14 cellular contexts compared by ENCODE assay signal in the genomic region with DNA sequence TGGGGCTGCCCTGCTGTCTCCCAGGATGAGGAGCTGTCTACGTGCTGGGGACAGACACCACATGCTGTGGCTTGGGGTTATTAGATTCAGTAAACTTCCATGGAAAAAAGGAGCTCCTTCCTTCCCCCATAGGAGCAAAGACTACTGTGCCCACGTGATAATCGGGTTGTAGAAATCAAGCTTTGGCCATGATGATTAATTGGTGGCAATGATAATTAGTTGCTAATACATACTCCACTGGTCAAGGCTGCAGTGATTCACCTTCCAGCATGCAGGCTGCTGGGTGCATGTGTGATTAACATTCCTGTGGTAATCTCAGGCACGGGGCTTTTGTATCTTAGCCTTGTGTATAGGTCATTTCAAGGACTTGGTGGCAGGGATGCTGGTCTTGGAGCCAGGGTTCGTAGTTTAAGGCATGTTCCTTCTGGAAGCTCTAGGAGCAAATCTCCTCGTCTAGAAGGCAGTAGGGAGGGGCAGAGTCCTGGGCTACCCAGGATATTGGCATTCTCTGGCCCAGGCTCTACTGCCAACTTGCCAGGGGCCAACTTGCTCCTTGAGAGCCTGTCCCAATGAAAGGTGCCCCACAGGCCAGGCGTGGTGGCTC. TPM values are rescaled to one million over a fixed set of nuclear protein-coding genes. Genes with fewer than 3 reads are reported as not detected.
DNase-seq lines count a peak whose midpoint lies in the region; ATAC-seq, FAIRE-seq and TF ChIP-seq lines count a peak whose summit lies in the region.
"Had no signal": no experiment of that assay in that cellular context is flagged by ENCODE, and none has a peak within 500 bp of the region (broad histone marks: within the 10 kb centered on the region; RNA-seq: fewer than 3 reads in every experiment).

No MANE protein-coding gene starts in this region.

- H3K36me3 ChIP-seq in BLaER1 treated with 17β-estradiol and CSF1 and Interleukin-3, amounts not matched to agents 10 nM and 100 nM = peaks cover 8 to 31% (median 23%) of the 10 kb centered on the region in 11 experiments; a peak in 15 of 22 replicates
- H3K36me3 ChIP-seq in MM.1S (replicated peaks; ENCODE audit: insufficient read depth, low read length) (no peaks in the 10 kb centered on the region), bronchial epithelial cell (ENCODE audit: control insufficient read depth, insufficient read depth, low read length) (no peaks in the 10 kb centered on the region), muscle layer of duodenum (ENCODE audit: control insufficient read depth in 1 of 2, insufficient read depth in 2 of 2, low read length in 2 of 2) (peaks cover 3 to 10% of the 10 kb centered on the region in 2 donors)

- no peak for TF ChIP-seq POLR2A in GM18505 (IDR thresholded peaks at IDR 0.05; ENCODE audit: borderline replicate concordance, extremely low read depth, insufficient read depth, insufficient read length)

- H3K9ac ChIP-seq in BLaER1 treated with 17β-estradiol and CSF1 and Interleukin-3, amounts not matched to agents 10 nM and 100 nM = no peak overlapping the region; a peak in 1 of 22 replicates
- no peak overlapping the region for H3K9ac ChIP-seq in MM.1S (ENCODE audit: low read length)

- H3F3A ChIP-seq in MM.1S (ENCODE audit: insufficient read depth, low read length) = peaks cover 7% of the 10 kb centered on the region

- H4K20me1 ChIP-seq in BLaER1 treated with 17β-estradiol and CSF1 and Interleukin-3, amounts not matched to agents 10 nM and 100 nM = peaks cover 0 to 14% (median 0%) of the 10 kb centered on the region in 11 experiments; a peak in 4 of 22 replicates
- H4K20me1 ChIP-seq in MM.1S (ENCODE audit: insufficient read depth, low read length) = no peaks in the 10 kb centered on the region

- H3K4me3 ChIP-seq in BLaER1 treated with 17β-estradiol and CSF1 and Interleukin-3, amounts not matched to agents 10 nM and 100 nM = no peak overlapping the region
- H3K4me3 ChIP-seq in MM.1S (ENCODE audit: low read length) (no peak overlapping the region), bronchial epithelial cell (ENCODE audit: low read depth, low read length) (no peak overlapping the region), muscle layer of duodenum (ENCODE audit: low read depth in 1 of 2, low read length in 2 of 2) (no peak overlapping the region)
- H3K4me3 ChIP-seq: lung had no signal

- H2AFZ ChIP-seq in MM.1S (ENCODE audit: low read length) = no peak overlapping the region

- peak; percentile 9 for DNase-seq in MM.1S
- DNase-seq in bronchial epithelial cell (ENCODE audit: low read depth) = peak; percentile 55
- no peak for DNase-seq in NAMALWA (ENCODE audit: low spot score)
- DNase-seq in GM19239 (ENCODE audit: insufficient read length, low spot score) = no peak
- DNase-seq: activated naive CD8-positive, alpha-beta T cell treated with anti-CD3 and anti-CD28 coated beads, Interleukin-2, amount 50 U/mL, for 24 hours; foreskin melanocyte; retina had no signal

- peak overlapping the region in 9 of 11 experiments; percentile 7 to 85 (median 68); a peak in 17 of 22 replicates for H3K4me2 ChIP-seq in BLaER1 treated with 17β-estradiol and CSF1 and Interleukin-3, amounts not matched to agents 10 nM and 100 nM
- H3K4me2 ChIP-seq in MM.1S (ENCODE audit: low read depth, low read length) = no peak overlapping the region

- no peak overlapping the region for H3K27ac ChIP-seq in BLaER1 treated with 17β-estradiol and CSF1 and Interleukin-3, amounts not matched to agents 10 nM and 100 nM
- H3K27ac ChIP-seq in MM.1S (ENCODE audit: low read length) = no peak overlapping the region
- H3K27ac ChIP-seq in muscle layer of duodenum (ENCODE audit: low read length) = peak overlapping the region; percentile 51

- H3K79me2 ChIP-seq in MM.1S (ENCODE audit: low read length) = no peaks in the 10 kb centered on the region

- H3K27me3 ChIP-seq in BLaER1 treated with 17β-estradiol and CSF1 and Interleukin-3, amounts not matched to agents 10 nM and 100 nM = no peaks in the 10 kb centered on the region
- H3K27me3 ChIP-seq in MM.1S (replicated peaks; ENCODE audit: insufficient read depth, low read length) (no peaks in the 10 kb centered on the region), bronchial epithelial cell (ENCODE audit: control insufficient read depth, insufficient read depth, low read length) (no peaks in the 10 kb centered on the region), muscle layer of duodenum (ENCODE audit: low read depth, low read length) (no peaks in the 10 kb centered on the region)

- H3K4me1 ChIP-seq in BLaER1 treated with 17β-estradiol and CSF1 and Interleukin-3, amounts not matched to agents 10 nM and 100 nM = peaks cover 0 to 58% (median 27%) of the 10 kb centered on the region in 10 experiments; a peak in 14 of 20 replicates
- H3K4me1 ChIP-seq in MM.1S (ENCODE audit: low read length) = peaks cover 15% of the 10 kb centered on the region
- H3K4me1 ChIP-seq in muscle layer of duodenum (ENCODE audit: control insufficient read depth in 1 of 2, insufficient read depth in 2 of 2, low read length in 2 of 2) = no peaks in the 10 kb centered on the region

- no peak for ATAC-seq in GM18505 (IDR thresholded peaks at IDR 0.05; ENCODE audit: unreplicated experiment)
- no peak for ATAC-seq in HG03095 (IDR thresholded peaks at IDR 0.05; ENCODE audit: unreplicated experiment)
- ATAC-seq: activated CD8-positive, alpha-beta T cell treated with anti-CD3 and anti-CD28 coated beads, Interleukin-2, amount 10 ng/mL, durations not matched to agents 7 days and 5 days; activated naive CD8-positive, alpha-beta T cell treated with anti-CD3 and anti-CD28 coated beads, Interleukin-2, amount 50 U/mL, for 24 hours had no signal

- H3K9me2 ChIP-seq in MM.1S (replicated peaks; ENCODE audit: insufficient read depth, low read length) = no peaks in the 10 kb centered on the region

- H3K9me3 ChIP-seq in BLaER1 treated with 17β-estradiol and CSF1 and Interleukin-3, amounts not matched to agents 10 nM and 100 nM (replicated peaks in 1 of 11) = 0 out of 22 replicates have a peak, but pooled peaks cover 0 to 5% (median 0%) of the 10 kb centered on the region in 11 experiments
- H3K9me3 ChIP-seq in MM.1S (replicated peaks; ENCODE audit: insufficient read depth, low read length) = no peaks in the 10 kb centered on the region
- no peaks in the 10 kb centered on the region for H3K9me3 ChIP-seq in muscle layer of duodenum (ENCODE audit: control insufficient read depth in 1 of 2, low read length in 2 of 2)

- peak; percentile 47 for FAIRE-seq in bronchial epithelial cell (lab: Jason Lieb, UNC)
- no peak for FAIRE-seq in GM19239 (lab: Jason Lieb, UNC)

- no peak for TF ChIP-seq CTCF in MM.1S (IDR thresholded peaks at IDR 0.05; ENCODE audit: low read length)
- no peak for TF ChIP-seq CTCF in bronchial epithelial cell (IDR thresholded peaks at IDR 0.05; ENCODE audit: insufficient read depth, low read length, severe bottlenecking)

RNA-seq across cellular contexts. Expression of gene TMCO4, which starts 41.4 kb away (rescaled TPM):
- 2.6 and 5.9 TPM in 2 replicates for total RNA-seq in bronchial epithelial cell

RNA-seq across cellular contexts. Expression of gene RNF186, which starts 56.8 kb away (rescaled TPM):
- total RNA-seq in bronchial epithelial cell = not detected in 2 replicates
- total RNA-seq: activated CD8-positive, alpha-beta T cell treated with anti-CD3 and anti-CD28 coated beads, Interleukin-2, amount 10 ng/mL, durations not matched to agents 7 days and 5 days; lung; NCI-H460 had no signal

Comparison
In these comparisons a context has a peak if more than half of its experiments do, and no peak if none do; other contexts are left out.
1. DNase-seq: peak in MM.1S (single experiment) and bronchial epithelial cell (single experiment); none in NAMALWA (single experiment) and GM19239 (single experiment).